ENCODE assay signal across 17 cellular contexts in the genomic region with DNA sequence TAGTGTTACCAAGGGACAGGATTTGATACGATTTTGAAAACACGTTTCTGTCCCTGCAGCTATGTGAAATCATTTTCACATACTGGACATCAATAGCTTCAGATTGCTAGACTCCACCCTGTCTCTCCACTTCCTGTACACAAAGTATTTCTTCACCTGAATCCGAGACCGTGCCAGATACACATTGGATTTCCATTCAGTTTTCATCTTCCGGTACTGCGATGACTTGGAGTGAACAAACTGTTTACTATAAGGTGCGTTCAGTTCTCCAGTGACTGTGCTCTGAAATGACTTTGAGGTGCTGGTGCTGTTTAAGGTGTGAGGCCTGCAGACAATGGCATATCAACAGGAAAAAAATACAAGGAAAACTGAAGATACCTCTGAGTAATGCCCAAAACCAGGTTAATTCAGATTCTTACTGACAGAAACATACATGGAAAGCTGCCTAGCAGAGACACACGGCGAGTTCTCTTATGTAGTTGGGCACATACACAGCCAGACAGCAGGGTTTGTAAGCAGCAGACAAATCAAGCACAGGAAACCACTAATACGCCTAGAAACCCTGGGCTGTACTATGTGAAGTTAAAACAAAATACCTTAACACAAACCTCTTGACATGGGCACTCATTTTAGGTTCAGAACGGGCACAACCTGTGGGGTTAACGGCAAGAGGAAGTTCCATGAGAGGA.
A peak's percentile ranks its signal among the peaks of the same experiment; 100 is the strongest.
DNase-seq lines count a peak whose midpoint lies in the region; ATAC-seq lines count a peak whose summit lies in the region.
"Had no signal": no experiment of that assay in that cellular context is flagged by ENCODE, and none has a peak within 500 bp of the region (broad histone marks: within the 10 kb centered on the region; RNA-seq: fewer than 3 reads in every experiment).

No MANE protein-coding gene starts in this region.

- 97% methylated on average over 12 of the region's 12 CpGs for WGBS in mesenchymal stem cell

- H4K8ac ChIP-seq in mesenchymal stem cell (ENCODE audit: low read length), result no peak overlapping the region

- no peak overlapping the region for H3K9ac ChIP-seq in mesenchymal stem cell (ENCODE audit: low read length)

- no peak overlapping the region for H3K4me3 ChIP-seq in mesenchymal stem cell (ENCODE audit: insufficient read depth in 1 of 2, low read depth in 1 of 2, low read length in 2 of 2)
- H3K4me3 ChIP-seq: PC-9, skin epidermis, stomach had no signal

- no peaks in the 10 kb centered on the region for H3K9me3 ChIP-seq in mesenchymal stem cell (ENCODE audit: control insufficient read depth, low read length)
- H3K9me3 ChIP-seq: stomach had no signal

- no peak overlapping the region for H3K23ac ChIP-seq in mesenchymal stem cell (ENCODE audit: low read length in 2 of 2)

- CTCF ChIA-PET in activated CD4-positive, alpha-beta T cell treated with anti-CD3 and anti-CD28 coated beads, Interleukin-2, amount 10 ng/mL, durations not matched to agents 7 days and 5 days (lab: Charles Lee), result interaction anchor here (1.0 to 1.6 kb wide), 4 partner anchors 9 to 610 kb away, joined by 3 to 4 read pairs (median 3); no protein-coding TSS in a partner anchor

- no peaks in the 10 kb centered on the region for H3K4me1 ChIP-seq in mesenchymal stem cell (ENCODE audit: control insufficient read depth, insufficient read depth, low read depth, low read length)

- POLR2A ChIA-PET in activated CD4-positive, alpha-beta T cell treated with anti-CD3 and anti-CD28 coated beads, Interleukin-2, amount 10 ng/mL, durations not matched to agents 7 days and 5 days (lab: Charles Lee), result no interaction called here

- no peak overlapping the region for H2AK5ac ChIP-seq in mesenchymal stem cell (ENCODE audit: low read length, severe bottlenecking)

- H3K4me3 Mint-ChIP-seq in activated T-cell treated with anti-CD3 and anti-CD28 coated beads, Interleukin-2, amount 50 U/mL, for 72 hours, result peak overlapping the region; percentile 53 to 82
- H3K4me3 Mint-ChIP-seq in activated CD4-positive, alpha-beta T cell treated with anti-CD3 and anti-CD28 coated beads, Interleukin-2, amount 10 ng/mL, durations not matched to agents 7 days and 5 days, result peak overlapping the region; percentile 38
- peak overlapping the region; percentile 41 to 59 for H3K4me3 Mint-ChIP-seq in effector memory CD8-positive, alpha-beta T cell
- no peak overlapping the region for H3K4me3 Mint-ChIP-seq in stimulated activated naive B cell treated with anti-CD40 and anti-IgM and Interleukin-4, amounts not matched to agents 10 μg/mL and 1 μg/mL and 100 μg/mL, for 72 hours

- no peak overlapping the region for H2BK5ac ChIP-seq in mesenchymal stem cell (ENCODE audit: low read depth, low read length, poor library complexity, severe bottlenecking)

- no peak overlapping the region for H2BK15ac ChIP-seq in mesenchymal stem cell (ENCODE audit: low read depth, poor library complexity, severe bottlenecking)

- no peak overlapping the region for H3K18ac ChIP-seq in mesenchymal stem cell (ENCODE audit: low read depth in 1 of 2, low read length in 2 of 2)

- H3K27ac Mint-ChIP-seq in activated T-cell treated with anti-CD3 and anti-CD28 coated beads, Interleukin-2, amount 50 U/mL, for 72 hours, result peak overlapping the region; percentile 89
- H3K27ac Mint-ChIP-seq in activated CD4-positive, alpha-beta T cell treated with anti-CD3 and anti-CD28 coated beads, Interleukin-2, amount 10 ng/mL, durations not matched to agents 7 days and 5 days, result peak overlapping the region; percentile 93
- H3K27ac Mint-ChIP-seq in effector memory CD8-positive, alpha-beta T cell, result peak overlapping the region; percentile 46 to 86
- peak overlapping the region; percentile 42 for H3K27ac Mint-ChIP-seq in stimulated activated naive B cell treated with anti-CD40 and anti-IgM and Interleukin-4, amounts not matched to agents 10 μg/mL and 1 μg/mL and 100 μg/mL, for 72 hours

- peak; percentile 26 to 45 for DNase-seq in activated T-cell treated with anti-CD3 and anti-CD28 coated beads, Interleukin-2, amount 50 U/mL, for 72 hours
- DNase-seq in activated T-cell treated with anti-CD3 and anti-CD28 coated beads for 4 hours, result no peak
- peak; percentile 54 for DNase-seq in activated CD4-positive, alpha-beta T cell treated with anti-CD3 and anti-CD28 coated beads, Interleukin-2, amount 10 ng/mL, durations not matched to agents 7 days and 5 days
- no peak for DNase-seq in effector memory CD8-positive, alpha-beta T cell
- DNase-seq in stimulated activated naive B cell treated with anti-CD40 and anti-IgM and Interleukin-4, amounts not matched to agents 10 μg/mL and 1 μg/mL and 100 μg/mL, for 72 hours, result no peak
- DNase-seq in NCI-H524 (lab: John Stamatoyannopoulos, UW), result no peak
- DNase-seq in mesenchymal stem cell, result no peak
- no peak for DNase-seq in GF-D8 (lab: John Stamatoyannopoulos, UW)
- DNase-seq: COR-L47, foreskin melanocyte, left ventricle myocardium superior, MV-4-11, NCI-H2081 treated with DMSO at 0.1 percent for 48 hours, NCI-H69, PC-9, stomach had no signal

- peaks cover 22% of the 10 kb centered on the region for H3K79me1 ChIP-seq in mesenchymal stem cell (replicated peaks; ENCODE audit: low read length, poor library complexity, severe bottlenecking)

- no peak overlapping the region for H3K4ac ChIP-seq in mesenchymal stem cell (ENCODE audit: low read depth in 1 of 2, low read length in 2 of 2)

- H2BK12ac ChIP-seq in mesenchymal stem cell (ENCODE audit: low read length in 2 of 2), result no peak overlapping the region

- H3K9me3 Mint-ChIP-seq in activated T-cell treated with anti-CD3 and anti-CD28 coated beads, Interleukin-2, amount 50 U/mL, for 72 hours, result no peaks in the 10 kb centered on the region
- H3K9me3 Mint-ChIP-seq in activated CD4-positive, alpha-beta T cell treated with anti-CD3 and anti-CD28 coated beads, Interleukin-2, amount 10 ng/mL, durations not matched to agents 7 days and 5 days, result no peaks in the 10 kb centered on the region
- no peaks in the 10 kb centered on the region for H3K9me3 Mint-ChIP-seq in effector memory CD8-positive, alpha-beta T cell
- no peaks in the 10 kb centered on the region for H3K9me3 Mint-ChIP-seq in stimulated activated naive B cell treated with anti-CD40 and anti-IgM and Interleukin-4, amounts not matched to agents 10 μg/mL and 1 μg/mL and 100 μg/mL, for 72 hours

- H2AFZ ChIP-seq in mesenchymal stem cell (ENCODE audit: low read depth, low read length), result no peak overlapping the region
- H2AFZ ChIP-seq: PC-9 had no signal

- H3K14ac ChIP-seq in mesenchymal stem cell (ENCODE audit: low read length in 2 of 2), result no peak overlapping the region

- H3K36me3 Mint-ChIP-seq in activated T-cell treated with anti-CD3 and anti-CD28 coated beads, Interleukin-2, amount 50 U/mL, for 72 hours (ENCODE audit: insufficient read depth in 2 of 2), result peaks cover 7 to 18% of the 10 kb centered on the region in 2 donors
- H3K36me3 Mint-ChIP-seq in activated CD4-positive, alpha-beta T cell treated with anti-CD3 and anti-CD28 coated beads, Interleukin-2, amount 10 ng/mL, durations not matched to agents 7 days and 5 days (ENCODE audit: low read depth), result peaks cover 70% of the 10 kb centered on the region
- peaks cover 77% of the 10 kb centered on the region for H3K36me3 Mint-ChIP-seq in effector memory CD8-positive, alpha-beta T cell (ENCODE audit: insufficient read depth)
- H3K36me3 Mint-ChIP-seq in stimulated activated naive B cell treated with anti-CD40 and anti-IgM and Interleukin-4, amounts not matched to agents 10 μg/mL and 1 μg/mL and 100 μg/mL, for 72 hours, result peaks cover 29 to 62% of the 10 kb centered on the region in 2 donors

- H3K27ac ChIP-seq in mesenchymal stem cell (ENCODE audit: low read length, poor library complexity, severe bottlenecking), result no peak overlapping the region
- H3K27ac ChIP-seq: PC-9 had no signal

- H2BK120ac ChIP-seq in mesenchymal stem cell (ENCODE audit: low read depth, low read length), result no peak overlapping the region

- no peak overlapping the region for H3K4me2 ChIP-seq in mesenchymal stem cell (ENCODE audit: low read length, poor library complexity, severe bottlenecking)
- H3K4me2 ChIP-seq: PC-9 had no signal

- peak; percentile 85 to 91 for ATAC-seq in activated T-cell treated with anti-CD3 and anti-CD28 coated beads, Interleukin-2, amount 50 U/mL, for 72 hours (replicated peaks in 1 of 2)
- ATAC-seq in effector memory CD8-positive, alpha-beta T cell (replicated peaks), result peak; percentile 82
- no peak for ATAC-seq in stimulated activated naive B cell treated with anti-CD40 and anti-IgM and Interleukin-4, amounts not matched to agents 10 μg/mL and 1 μg/mL and 100 μg/mL, for 72 hours (replicated peaks)
- ATAC-seq: left ventricle myocardium superior had no signal

- no peaks in the 10 kb centered on the region for H3K27me3 ChIP-seq in mesenchymal stem cell (ENCODE audit: control insufficient read depth in 1 of 2, insufficient read depth in 1 of 2, low read length in 2 of 2)
- H3K27me3 ChIP-seq: stomach had no signal

- H3K36me3 ChIP-seq in mesenchymal stem cell (ENCODE audit: control insufficient read depth in 1 of 2, insufficient read depth in 2 of 2, low read depth in 1 of 2, low read length in 2 of 2), result peaks cover 41 to 92% of the 10 kb centered on the region in 2 experiments

- H4K91ac ChIP-seq in mesenchymal stem cell (ENCODE audit: low read length), result no peak overlapping the region

- H3K27me3 Mint-ChIP-seq in activated T-cell treated with anti-CD3 and anti-CD28 coated beads, Interleukin-2, amount 50 U/mL, for 72 hours (ENCODE audit: low read depth), result no peaks in the 10 kb centered on the region
- H3K27me3 Mint-ChIP-seq in activated CD4-positive, alpha-beta T cell treated with anti-CD3 and anti-CD28 coated beads, Interleukin-2, amount 10 ng/mL, durations not matched to agents 7 days and 5 days, result no peaks in the 10 kb centered on the region
- no peaks in the 10 kb centered on the region for H3K27me3 Mint-ChIP-seq in effector memory CD8-positive, alpha-beta T cell
- H3K27me3 Mint-ChIP-seq in stimulated activated naive B cell treated with anti-CD40 and anti-IgM and Interleukin-4, amounts not matched to agents 10 μg/mL and 1 μg/mL and 100 μg/mL, for 72 hours, result no peaks in the 10 kb centered on the region

- peaks cover 43% of the 10 kb centered on the region for H3K4me1 Mint-ChIP-seq in activated T-cell treated with anti-CD3 and anti-CD28 coated beads, Interleukin-2, amount 50 U/mL, for 72 hours (ENCODE audit: low read depth)
- peaks cover 42% of the 10 kb centered on the region for H3K4me1 Mint-ChIP-seq in activated CD4-positive, alpha-beta T cell treated with anti-CD3 and anti-CD28 coated beads, Interleukin-2, amount 10 ng/mL, durations not matched to agents 7 days and 5 days
- H3K4me1 Mint-ChIP-seq in effector memory CD8-positive, alpha-beta T cell (ENCODE audit: low read depth in 2 of 2), result peaks cover 17 to 26% of the 10 kb centered on the region in 2 donors
- no peaks in the 10 kb centered on the region for H3K4me1 Mint-ChIP-seq in stimulated activated naive B cell treated with anti-CD40 and anti-IgM and Interleukin-4, amounts not matched to agents 10 μg/mL and 1 μg/mL and 100 μg/mL, for 72 hours

Comparison
In these comparisons a context has a peak if more than half of its experiments do, and no peak if none do; other contexts are left out.
1. DNase-seq: peak in activated T-cell treated with anti-CD3 and anti-CD28 coated beads, Interleukin-2, amount 50 U/mL, for 72 hours (2 of 2) and activated CD4-positive, alpha-beta T cell treated with anti-CD3 and anti-CD28 coated beads, Interleukin-2, amount 10 ng/mL, durations not matched to agents 7 days and 5 days (single experiment); none in activated T-cell treated with anti-CD3 and anti-CD28 coated beads for 4 hours (single experiment), effector memory CD8-positive, alpha-beta T cell (0 of 3), stimulated activated naive B cell treated with anti-CD40 and anti-IgM and Interleukin-4, amounts not matched to agents 10 μg/mL and 1 μg/mL and 100 μg/mL, for 72 hours (single experiment), NCI-H524 (0 of 2), mesenchymal stem cell (single experiment) and GF-D8 (single experiment).
2. ATAC-seq: peak in activated T-cell treated with anti-CD3 and anti-CD28 coated beads, Interleukin-2, amount 50 U/mL, for 72 hours (2 of 2) and effector memory CD8-positive, alpha-beta T cell (single experiment); none in stimulated activated naive B cell treated with anti-CD40 and anti-IgM and Interleukin-4, amounts not matched to agents 10 μg/mL and 1 μg/mL and 100 μg/mL, for 72 hours (0 of 2).
3. H3K27ac Mint-ChIP-seq: peak in every context shown above with its lines; median percentile 93 in activated CD4-positive, alpha-beta T cell treated with anti-CD3 and anti-CD28 coated beads, Interleukin-2, amount 10 ng/mL, durations not matched to agents 7 days and 5 days; 89 in activated T-cell treated with anti-CD3 and anti-CD28 coated beads, Interleukin-2, amount 50 U/mL, for 72 hours; 66 in effector memory CD8-positive, alpha-beta T cell; 42 in stimulated activated naive B cell treated with anti-CD40 and anti-IgM and Interleukin-4, amounts not matched to agents 10 μg/mL and 1 μg/mL and 100 μg/mL, for 72 hours.
4. H3K4me3 Mint-ChIP-seq: peak in activated T-cell treated with anti-CD3 and anti-CD28 coated beads, Interleukin-2, amount 50 U/mL, for 72 hours (2 of 2), activated CD4-positive, alpha-beta T cell treated with anti-CD3 and anti-CD28 coated beads, Interleukin-2, amount 10 ng/mL, durations not matched to agents 7 days and 5 days (single experiment) and effector memory CD8-positive, alpha-beta T cell (2 of 2); none in stimulated activated naive B cell treated with anti-CD40 and anti-IgM and Interleukin-4, amounts not matched to agents 10 μg/mL and 1 μg/mL and 100 μg/mL, for 72 hours (0 of 2).